Comparison of ENCODE assay signal across 8 cellular contexts in genomic region chr5:14992757-14993725, GRCh38.
DNase-seq lines count a peak whose midpoint lies in the region; ATAC-seq and TF ChIP-seq lines count a peak whose summit lies in the region.
"Not testable (repeated sequence)": the region's sequence is repeated elsewhere in the genome, so short reads cannot be mapped to it uniquely, and the experiment has no call there.

No MANE protein-coding gene starts in this region.

- intact Hi-C loops in OCI-LY7 (cut with micrococcal nuclease; ENCODE audit: unreplicated experiment); sigmoid colon (cut with DNase I); stomach (cut with DNase I; ENCODE audit: low total_unique reads): not testable (repeated sequence)

- not testable (repeated sequence) for TF ChIP-seq EP300 in sigmoid colon (IDR thresholded peaks at IDR 0.05); stomach (IDR thresholded peaks at IDR 0.05)

- not testable (repeated sequence) for H3K27ac ChIP-seq in OCI-LY7 (ENCODE audit: low read depth, low read length, poor library complexity, severe bottlenecking); coronary artery; sigmoid colon
- H3K27ac ChIP-seq in stomach, result peak overlapping the region in 3 of 5 donors; percentile 10 to 46 (median 24)

- BruUV-seq in OCI-LY7 (replicated peaks; lab: Mats Ljungman, UMichigan), result not testable (repeated sequence)

- not testable (repeated sequence) for H3K36me3 ChIP-seq in OCI-LY7 (ENCODE audit: insufficient read depth, low read length); sigmoid colon; stomach

- POLR2A ChIA-PET in OCI-LY7 (lab: Charles Lee), result interaction anchor here (0.7 to 1.1 kb wide), 3 partner anchors 50 to 665 kb away, joined by 3 read pairs; no protein-coding TSS in a partner anchor

- TF ChIP-seq CTCF in GM13976 (IDR thresholded peaks at IDR 0.05; ENCODE audit: borderline replicate concordance, control extremely low read depth, extremely low read depth, insufficient read depth, missing control alignments); OCI-LY7 (conservative IDR thresholded peaks at IDR 0.05; ENCODE audit: low read length); coronary artery (IDR thresholded peaks at IDR 0.05); sigmoid colon (IDR thresholded peaks at IDR 0.05); stomach (IDR thresholded peaks at IDR 0.05): not testable (repeated sequence)

- CTCF ChIA-PET in OCI-LY7 (lab: Charles Lee; ENCODE audit: unreplicated experiment), result not testable (repeated sequence)

- not testable (repeated sequence) for H3K79me2 ChIP-seq in OCI-LY7 (ENCODE audit: insufficient read depth, low read depth, low read length)

- in situ Hi-C loops in GM13976 (cut with MboI; ENCODE audit: low sequenced_read_pairs, unreplicated experiment), result not testable (repeated sequence)

- H4K20me1 ChIP-seq in OCI-LY7 (ENCODE audit: insufficient read depth, low read length), result not testable (repeated sequence)

- not testable (repeated sequence) for H3K4me3 ChIP-seq in OCI-LY7 (ENCODE audit: low read depth, low read length, poor library complexity, severe bottlenecking)
- H3K4me3 ChIP-seq in coronary artery (peak overlapping the region; percentile 37), sigmoid colon (peak overlapping the region in 3 of 4 donors; percentile 18 to 30 (median 20)), stomach (peak overlapping the region; percentile 16 to 35 (median 24))

- H3K9me2 ChIP-seq in OCI-LY7 (ENCODE audit: insufficient read depth, low read length), result not testable (repeated sequence)

- ATAC-seq in GM21423 (IDR thresholded peaks at IDR 0.05; ENCODE audit: unreplicated experiment), result peak; percentile 84
- peak; percentile 85 for ATAC-seq in HG03064 (IDR thresholded peaks at IDR 0.05; ENCODE audit: low read depth, unreplicated experiment)

- TF ChIP-seq POLR2A in sigmoid colon (IDR thresholded peaks at IDR 0.05); stomach (IDR thresholded peaks at IDR 0.05): not testable (repeated sequence)

- not testable (repeated sequence) for H3K27me3 ChIP-seq in sigmoid colon, stomach

- H3K4me1 ChIP-seq in OCI-LY7 (ENCODE audit: insufficient read depth, low read length, poor library complexity, severe bottlenecking); sigmoid colon; stomach: not testable (repeated sequence)

- H3K4me2 ChIP-seq in OCI-LY7 (ENCODE audit: low read length), result peak overlapping the region; percentile 43; the same call in 1 of the 2 replicates

- 57 to 87% methylated on average over 34 of the region's 34 CpGs for WGBS in sigmoid colon, 2 donors
- WGBS in stomach, 5 donors, result 72 to 83% (median 79%) methylated on average over 31 to 34 of the region's 34 CpGs

- DNase-seq in GM13976 (ENCODE audit: low spot score), result peak; percentile 52
- DNase-seq in OCI-LY7 (ENCODE audit: low spot score), result peak; percentile 15
- DNase-seq in activated T-cell treated with anti-CD3 and anti-CD28 coated beads for 1 hour (ENCODE audit: low read depth), result peak; percentile 26
- not testable (repeated sequence) for DNase-seq in coronary artery (ENCODE audit: low spot score); sigmoid colon; stomach

- H3K9me3 ChIP-seq in OCI-LY7 (ENCODE audit: low read length); sigmoid colon; stomach: not testable (repeated sequence)

- H2AFZ ChIP-seq in OCI-LY7 (ENCODE audit: low read length), result peak overlapping the region; percentile 83; the same call in 1 of the 2 replicates
